In the genomic region with DNA sequence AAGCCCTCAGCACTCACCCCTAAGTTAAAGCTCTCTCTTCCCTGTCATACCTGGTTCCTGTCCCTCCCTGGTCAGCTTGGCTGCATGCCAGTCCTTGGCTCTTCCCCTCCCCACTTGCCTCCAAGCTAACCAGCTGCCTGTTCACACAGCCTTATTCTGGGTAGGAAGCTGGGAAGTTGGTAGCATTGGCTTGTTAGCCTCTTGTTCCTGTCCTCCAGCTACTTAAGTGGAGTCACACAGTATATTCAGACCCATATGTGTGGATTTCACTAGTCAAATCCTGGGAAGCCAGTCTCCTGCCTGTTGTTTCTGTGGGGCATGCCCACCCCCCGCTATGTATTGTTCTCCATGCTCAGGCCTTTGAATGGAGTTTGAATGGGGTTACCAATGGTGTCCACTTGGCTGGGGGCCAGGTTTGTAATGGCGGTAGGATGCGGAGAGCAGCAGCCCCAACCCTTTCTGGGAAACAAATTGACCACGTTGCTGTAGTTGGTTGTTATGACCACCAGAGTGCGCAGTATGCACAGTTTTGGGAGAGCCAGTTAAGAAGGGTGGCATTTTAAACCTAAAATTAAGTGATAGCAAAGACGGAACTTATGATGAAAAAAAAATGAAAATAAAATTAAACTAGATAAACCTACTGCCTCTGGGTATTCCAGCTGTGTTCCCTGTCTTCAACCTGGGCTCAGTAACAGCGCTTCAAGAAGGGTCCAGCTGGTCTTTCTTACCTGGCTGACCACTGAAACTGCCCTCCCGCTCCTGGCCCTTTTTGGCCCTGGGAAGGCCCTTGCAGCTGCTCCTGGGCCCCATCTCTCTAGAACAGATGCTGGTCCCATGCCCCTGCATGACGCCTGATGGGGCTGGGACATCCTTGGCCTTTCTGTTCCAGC, we compare ENCODE assay signal across 1 cellular context.
TF ChIP-seq lines count a peak whose summit lies in the region.

No MANE protein-coding gene starts in this region.

TF ChIP-seq in K562, 482 proteins besides CTCF, POLR2A, EP300 and RAD21 (continued from another document and continues in another):
- TF ChIP-seq, protein P1, sequence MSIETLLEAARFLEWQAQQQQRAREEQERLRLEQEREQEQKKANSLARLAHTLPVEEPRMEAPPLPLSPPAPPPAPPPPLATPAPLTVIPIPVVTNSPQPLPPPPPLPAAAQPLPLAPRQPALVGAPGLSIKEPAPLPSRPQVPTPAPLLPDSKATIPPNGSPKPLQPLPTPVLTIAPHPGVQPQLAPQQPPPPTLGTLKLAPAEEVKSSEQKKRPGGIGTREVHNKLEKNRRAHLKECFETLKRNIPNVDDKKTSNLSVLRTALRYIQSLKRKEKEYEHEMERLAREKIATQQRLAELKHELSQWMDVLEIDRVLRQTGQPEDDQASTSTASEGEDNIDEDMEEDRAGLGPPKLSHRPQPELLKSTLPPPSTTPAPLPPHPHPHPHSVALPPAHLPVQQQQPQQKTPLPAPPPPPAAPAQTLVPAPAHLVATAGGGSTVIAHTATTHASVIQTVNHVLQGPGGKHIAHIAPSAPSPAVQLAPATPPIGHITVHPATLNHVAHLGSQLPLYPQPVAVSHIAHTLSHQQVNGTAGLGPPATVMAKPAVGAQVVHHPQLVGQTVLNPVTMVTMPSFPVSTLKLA (conservative IDR thresholded peaks at IDR 0.05) = peak in 1 of 2 experiments; percentile 57; a peak in 1 of 4 replicates
- no peak for TF ChIP-seq BRF1 (IDR thresholded peaks at IDR 0.05; ENCODE audit: borderline replicate concordance, extremely low read depth, insufficient read length)
- TF ChIP-seq, protein P2, sequence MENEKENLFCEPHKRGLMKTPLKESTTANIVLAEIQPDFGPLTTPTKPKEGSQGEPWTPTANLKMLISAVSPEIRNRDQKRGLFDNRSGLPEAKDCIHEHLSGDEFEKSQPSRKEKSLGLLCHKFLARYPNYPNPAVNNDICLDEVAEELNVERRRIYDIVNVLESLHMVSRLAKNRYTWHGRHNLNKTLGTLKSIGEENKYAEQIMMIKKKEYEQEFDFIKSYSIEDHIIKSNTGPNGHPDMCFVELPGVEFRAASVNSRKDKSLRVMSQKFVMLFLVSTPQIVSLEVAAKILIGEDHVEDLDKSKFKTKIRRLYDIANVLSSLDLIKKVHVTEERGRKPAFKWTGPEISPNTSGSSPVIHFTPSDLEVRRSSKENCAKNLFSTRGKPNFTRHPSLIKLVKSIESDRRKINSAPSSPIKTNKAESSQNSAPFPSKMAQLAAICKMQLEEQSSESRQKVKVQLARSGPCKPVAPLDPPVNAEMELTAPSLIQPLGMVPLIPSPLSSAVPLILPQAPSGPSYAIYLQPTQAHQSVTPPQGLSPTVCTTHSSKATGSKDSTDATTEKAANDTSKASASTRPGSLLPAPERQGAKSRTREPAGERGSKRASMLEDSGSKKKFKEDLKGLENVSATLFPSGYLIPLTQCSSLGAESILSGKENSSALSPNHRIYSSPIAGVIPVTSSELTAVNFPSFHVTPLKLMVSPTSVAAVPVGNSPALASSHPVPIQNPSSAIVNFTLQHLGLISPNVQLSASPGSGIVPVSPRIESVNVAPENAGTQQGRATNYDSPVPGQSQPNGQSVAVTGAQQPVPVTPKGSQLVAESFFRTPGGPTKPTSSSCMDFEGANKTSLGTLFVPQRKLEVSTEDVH (IDR thresholded peaks at IDR 0.05; ENCODE audit: low read depth, partially characterized antibody) = peak; percentile 60
- TF ChIP-seq, protein P3, sequence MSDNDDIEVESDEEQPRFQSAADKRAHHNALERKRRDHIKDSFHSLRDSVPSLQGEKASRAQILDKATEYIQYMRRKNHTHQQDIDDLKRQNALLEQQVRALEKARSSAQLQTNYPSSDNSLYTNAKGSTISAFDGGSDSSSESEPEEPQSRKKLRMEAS (CRISPR knock-in tag; IDR thresholded peaks at IDR 0.05) = peak; percentile 23; the same call in 1 of the 2 replicates
- 0 out of 2 replicates have a peak, but pooled peaks have one; percentile 45 for TF ChIP-seq SMAD4 (CRISPR knock-in tag; conservative IDR thresholded peaks at IDR 0.05)
- peak; percentile 58 for TF ChIP-seq RFX1 (IDR thresholded peaks at IDR 0.05)
- peak; percentile 64 for TF ChIP-seq ARID2 (IDR thresholded peaks at IDR 0.05)
- no peak for TF ChIP-seq HMG20B (CRISPR knock-in tag; IDR thresholded peaks at IDR 0.05)
- TF ChIP-seq MIER1 (IDR thresholded peaks at IDR 0.05; ENCODE audit: low read depth) = no peak
- TF ChIP-seq SMC3 (conservative IDR thresholded peaks at IDR 0.05; ENCODE audit: insufficient read depth, low read depth, low read length) = peak; percentile 85
- TF ChIP-seq ARHGAP35 (IDR thresholded peaks at IDR 0.05; ENCODE audit: partially characterized antibody) = no peak
- TF ChIP-seq TEAD1 (CRISPR knock-in tag; IDR thresholded peaks at IDR 0.05) = no peak
- peak in 1 of 2 experiments; percentile 77; a peak in 3 of 4 replicates for TF ChIP-seq MAZ (CRISPR knock-in tag; conservative IDR thresholded peaks at IDR 0.05 in 1 of 2, IDR thresholded peaks at IDR 0.05 in 1 of 2)
- TF ChIP-seq SRSF1 (IDR thresholded peaks at IDR 0.05; ENCODE audit: low read depth, low read length) = no peak
- TF ChIP-seq CC2D1A (IDR thresholded peaks at IDR 0.05) = peak; percentile 69
- TF ChIP-seq, protein P4, sequence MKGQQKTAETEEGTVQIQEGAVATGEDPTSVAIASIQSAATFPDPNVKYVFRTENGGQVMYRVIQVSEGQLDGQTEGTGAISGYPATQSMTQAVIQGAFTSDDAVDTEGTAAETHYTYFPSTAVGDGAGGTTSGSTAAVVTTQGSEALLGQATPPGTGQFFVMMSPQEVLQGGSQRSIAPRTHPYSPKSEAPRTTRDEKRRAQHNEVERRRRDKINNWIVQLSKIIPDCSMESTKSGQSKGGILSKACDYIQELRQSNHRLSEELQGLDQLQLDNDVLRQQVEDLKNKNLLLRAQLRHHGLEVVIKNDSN (CRISPR knock-in tag; IDR thresholded peaks at IDR 0.05) = no peak
- no peak for TF ChIP-seq CBX2 (IDR thresholded peaks at IDR 0.05; ENCODE audit: insufficient read depth, low read length, poor library complexity, severe bottlenecking)
- 0 out of 2 replicates have a peak, but pooled peaks have one; percentile 50 for TF ChIP-seq MTA3 (IDR thresholded peaks at IDR 0.05; ENCODE audit: borderline replicate concordance)
- no peak for TF ChIP-seq RBM14 (IDR thresholded peaks at IDR 0.05; ENCODE audit: borderline replicate concordance, insufficient read depth, low read depth, low read length)
- no peak for TF ChIP-seq SETDB1 (IDR thresholded peaks at IDR 0.05; ENCODE audit: low read length)
- 0 out of 2 replicates have a peak, but pooled peaks have one; percentile 36 for TF ChIP-seq GABPB1 (CRISPR knock-in tag; IDR thresholded peaks at IDR 0.05)
- 0 out of 2 replicates have a peak, but pooled peaks have one; percentile 24 for TF ChIP-seq SMARCE1 (IDR thresholded peaks at IDR 0.05)
- TF ChIP-seq, protein P5, sequence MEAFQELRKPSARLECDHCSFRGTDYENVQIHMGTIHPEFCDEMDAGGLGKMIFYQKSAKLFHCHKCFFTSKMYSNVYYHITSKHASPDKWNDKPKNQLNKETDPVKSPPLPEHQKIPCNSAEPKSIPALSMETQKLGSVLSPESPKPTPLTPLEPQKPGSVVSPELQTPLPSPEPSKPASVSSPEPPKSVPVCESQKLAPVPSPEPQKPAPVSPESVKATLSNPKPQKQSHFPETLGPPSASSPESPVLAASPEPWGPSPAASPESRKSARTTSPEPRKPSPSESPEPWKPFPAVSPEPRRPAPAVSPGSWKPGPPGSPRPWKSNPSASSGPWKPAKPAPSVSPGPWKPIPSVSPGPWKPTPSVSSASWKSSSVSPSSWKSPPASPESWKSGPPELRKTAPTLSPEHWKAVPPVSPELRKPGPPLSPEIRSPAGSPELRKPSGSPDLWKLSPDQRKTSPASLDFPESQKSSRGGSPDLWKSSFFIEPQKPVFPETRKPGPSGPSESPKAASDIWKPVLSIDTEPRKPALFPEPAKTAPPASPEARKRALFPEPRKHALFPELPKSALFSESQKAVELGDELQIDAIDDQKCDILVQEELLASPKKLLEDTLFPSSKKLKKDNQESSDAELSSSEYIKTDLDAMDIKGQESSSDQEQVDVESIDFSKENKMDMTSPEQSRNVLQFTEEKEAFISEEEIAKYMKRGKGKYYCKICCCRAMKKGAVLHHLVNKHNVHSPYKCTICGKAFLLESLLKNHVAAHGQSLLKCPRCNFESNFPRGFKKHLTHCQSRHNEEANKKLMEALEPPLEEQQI (IDR thresholded peaks at IDR 0.05) = no peak
- TF ChIP-seq, protein P6, sequence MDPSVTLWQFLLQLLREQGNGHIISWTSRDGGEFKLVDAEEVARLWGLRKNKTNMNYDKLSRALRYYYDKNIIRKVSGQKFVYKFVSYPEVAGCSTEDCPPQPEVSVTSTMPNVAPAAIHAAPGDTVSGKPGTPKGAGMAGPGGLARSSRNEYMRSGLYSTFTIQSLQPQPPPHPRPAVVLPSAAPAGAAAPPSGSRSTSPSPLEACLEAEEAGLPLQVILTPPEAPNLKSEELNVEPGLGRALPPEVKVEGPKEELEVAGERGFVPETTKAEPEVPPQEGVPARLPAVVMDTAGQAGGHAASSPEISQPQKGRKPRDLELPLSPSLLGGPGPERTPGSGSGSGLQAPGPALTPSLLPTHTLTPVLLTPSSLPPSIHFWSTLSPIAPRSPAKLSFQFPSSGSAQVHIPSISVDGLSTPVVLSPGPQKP (CRISPR knock-in tag; IDR thresholded peaks at IDR 0.05) = no peak
- 0 out of 2 replicates have a peak, but pooled peaks have one; percentile 33 for TF ChIP-seq TOE1 (IDR thresholded peaks at IDR 0.05; ENCODE audit: borderline replicate concordance)
- no peak for TF ChIP-seq TOE1 (CRISPR knock-in tag; IDR thresholded peaks at IDR 0.05; ENCODE audit: borderline replicate concordance, low read depth)
- TF ChIP-seq CXXC5 (CRISPR knock-in tag; IDR thresholded peaks at IDR 0.05) = peak; percentile 56
- TF ChIP-seq, protein P7, sequence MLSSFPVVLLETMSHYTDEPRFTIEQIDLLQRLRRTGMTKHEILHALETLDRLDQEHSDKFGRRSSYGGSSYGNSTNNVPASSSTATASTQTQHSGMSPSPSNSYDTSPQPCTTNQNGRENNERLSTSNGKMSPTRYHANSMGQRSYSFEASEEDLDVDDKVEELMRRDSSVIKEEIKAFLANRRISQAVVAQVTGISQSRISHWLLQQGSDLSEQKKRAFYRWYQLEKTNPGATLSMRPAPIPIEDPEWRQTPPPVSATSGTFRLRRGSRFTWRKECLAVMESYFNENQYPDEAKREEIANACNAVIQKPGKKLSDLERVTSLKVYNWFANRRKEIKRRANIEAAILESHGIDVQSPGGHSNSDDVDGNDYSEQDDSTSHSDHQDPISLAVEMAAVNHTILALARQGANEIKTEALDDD (IDR thresholded peaks at IDR 0.05) = peak; percentile 61; the same call in 1 of the 2 replicates
- no peak for TF ChIP-seq THRAP3 (IDR thresholded peaks at IDR 0.05; ENCODE audit: borderline replicate concordance)
- TF ChIP-seq MYC (IDR thresholded peaks at IDR 0.05; ENCODE audit: low read depth, low read length) = peak; percentile 55
- no peak for TF ChIP-seq MYC (CRISPR knock-in tag; IDR thresholded peaks at IDR 0.05; ENCODE audit: borderline replicate concordance, low read depth)
- TF ChIP-seq DPF2 (IDR thresholded peaks at IDR 0.05) = peak; percentile 75
- TF ChIP-seq ZNF224 (CRISPR knock-in tag; IDR thresholded peaks at IDR 0.05) = no peak
- no peak for TF ChIP-seq KDM4B (IDR thresholded peaks at IDR 0.05; ENCODE audit: borderline replicate concordance in 2 of 2, low read depth in 1 of 2)
- peak; percentile 13 to 19; a peak in 3 of 4 replicates for TF ChIP-seq NRF1 (conservative IDR thresholded peaks at IDR 0.05 in 1 of 2, IDR thresholded peaks at IDR 0.05 in 1 of 2)
- no peak for TF ChIP-seq RBM25 (IDR thresholded peaks at IDR 0.05; ENCODE audit: low read depth, low read length, severe bottlenecking)
- TF ChIP-seq ZNF408 (CRISPR knock-in tag; IDR thresholded peaks at IDR 0.05; ENCODE audit: low read depth) = no peak
- TF ChIP-seq LCOR (CRISPR knock-in tag; IDR thresholded peaks at IDR 0.05) = peak; percentile 81
- TF ChIP-seq ESRRB (CRISPR knock-in tag; IDR thresholded peaks at IDR 0.05; ENCODE audit: borderline replicate concordance) = no peak
- TF ChIP-seq, protein P8, sequence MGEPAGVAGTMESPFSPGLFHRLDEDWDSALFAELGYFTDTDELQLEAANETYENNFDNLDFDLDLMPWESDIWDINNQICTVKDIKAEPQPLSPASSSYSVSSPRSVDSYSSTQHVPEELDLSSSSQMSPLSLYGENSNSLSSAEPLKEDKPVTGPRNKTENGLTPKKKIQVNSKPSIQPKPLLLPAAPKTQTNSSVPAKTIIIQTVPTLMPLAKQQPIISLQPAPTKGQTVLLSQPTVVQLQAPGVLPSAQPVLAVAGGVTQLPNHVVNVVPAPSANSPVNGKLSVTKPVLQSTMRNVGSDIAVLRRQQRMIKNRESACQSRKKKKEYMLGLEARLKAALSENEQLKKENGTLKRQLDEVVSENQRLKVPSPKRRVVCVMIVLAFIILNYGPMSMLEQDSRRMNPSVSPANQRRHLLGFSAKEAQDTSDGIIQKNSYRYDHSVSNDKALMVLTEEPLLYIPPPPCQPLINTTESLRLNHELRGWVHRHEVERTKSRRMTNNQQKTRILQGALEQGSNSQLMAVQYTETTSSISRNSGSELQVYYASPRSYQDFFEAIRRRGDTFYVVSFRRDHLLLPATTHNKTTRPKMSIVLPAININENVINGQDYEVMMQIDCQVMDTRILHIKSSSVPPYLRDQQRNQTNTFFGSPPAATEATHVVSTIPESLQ (CRISPR knock-in tag; IDR thresholded peaks at IDR 0.05) = no peak
- TF ChIP-seq NFIC (IDR thresholded peaks at IDR 0.05) = peak; percentile 99
- 0 out of 2 replicates have a peak, but pooled peaks have one; percentile 16 for TF ChIP-seq TEAD4 (IDR thresholded peaks at IDR 0.05; ENCODE audit: low read length)
- TF ChIP-seq TEAD4 (CRISPR knock-in tag; IDR thresholded peaks at IDR 0.05; ENCODE audit: borderline replicate concordance) = no peak
- TF ChIP-seq CREM (IDR thresholded peaks at IDR 0.05; ENCODE audit: low read depth) = peak; percentile 54
- no peak for TF ChIP-seq ZFP1 (CRISPR knock-in tag; IDR thresholded peaks at IDR 0.05)
- TF ChIP-seq, protein P9, sequence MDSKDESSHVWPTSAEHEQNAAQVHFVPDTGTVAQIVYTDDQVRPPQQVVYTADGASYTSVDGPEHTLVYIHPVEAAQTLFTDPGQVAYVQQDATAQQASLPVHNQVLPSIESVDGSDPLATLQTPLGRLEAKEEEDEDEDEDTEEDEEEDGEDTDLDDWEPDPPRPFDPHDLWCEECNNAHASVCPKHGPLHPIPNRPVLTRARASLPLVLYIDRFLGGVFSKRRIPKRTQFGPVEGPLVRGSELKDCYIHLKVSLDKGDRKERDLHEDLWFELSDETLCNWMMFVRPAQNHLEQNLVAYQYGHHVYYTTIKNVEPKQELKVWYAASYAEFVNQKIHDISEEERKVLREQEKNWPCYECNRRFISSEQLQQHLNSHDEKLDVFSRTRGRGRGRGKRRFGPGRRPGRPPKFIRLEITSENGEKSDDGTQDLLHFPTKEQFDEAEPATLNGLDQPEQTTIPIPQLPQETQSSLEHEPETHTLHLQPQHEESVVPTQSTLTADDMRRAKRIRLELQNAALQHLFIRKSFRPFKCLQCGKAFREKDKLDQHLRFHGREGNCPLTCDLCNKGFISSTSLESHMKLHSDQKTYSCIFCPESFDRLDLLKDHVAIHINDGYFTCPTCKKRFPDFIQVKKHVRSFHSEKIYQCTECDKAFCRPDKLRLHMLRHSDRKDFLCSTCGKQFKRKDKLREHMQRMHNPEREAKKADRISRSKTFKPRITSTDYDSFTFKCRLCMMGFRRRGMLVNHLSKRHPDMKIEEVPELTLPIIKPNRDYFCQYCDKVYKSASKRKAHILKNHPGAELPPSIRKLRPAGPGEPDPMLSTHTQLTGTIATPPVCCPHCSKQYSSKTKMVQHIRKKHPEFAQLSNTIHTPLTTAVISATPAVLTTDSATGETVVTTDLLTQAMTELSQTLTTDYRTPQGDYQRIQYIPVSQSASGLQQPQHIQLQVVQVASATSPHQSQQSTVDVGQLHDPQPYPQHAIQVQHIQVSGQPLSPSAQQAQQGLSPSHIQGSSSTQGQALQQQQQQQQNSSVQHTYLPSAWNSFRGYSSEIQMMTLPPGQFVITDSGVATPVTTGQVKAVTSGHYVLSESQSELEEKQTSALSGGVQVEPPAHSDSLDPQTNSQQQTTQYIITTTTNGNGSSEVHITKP (IDR thresholded peaks at IDR 0.05; ENCODE audit: partially characterized antibody) = peak; percentile 13
